Comparison of ENCODE assay signal across 26 cellular contexts in the genomic region with DNA sequence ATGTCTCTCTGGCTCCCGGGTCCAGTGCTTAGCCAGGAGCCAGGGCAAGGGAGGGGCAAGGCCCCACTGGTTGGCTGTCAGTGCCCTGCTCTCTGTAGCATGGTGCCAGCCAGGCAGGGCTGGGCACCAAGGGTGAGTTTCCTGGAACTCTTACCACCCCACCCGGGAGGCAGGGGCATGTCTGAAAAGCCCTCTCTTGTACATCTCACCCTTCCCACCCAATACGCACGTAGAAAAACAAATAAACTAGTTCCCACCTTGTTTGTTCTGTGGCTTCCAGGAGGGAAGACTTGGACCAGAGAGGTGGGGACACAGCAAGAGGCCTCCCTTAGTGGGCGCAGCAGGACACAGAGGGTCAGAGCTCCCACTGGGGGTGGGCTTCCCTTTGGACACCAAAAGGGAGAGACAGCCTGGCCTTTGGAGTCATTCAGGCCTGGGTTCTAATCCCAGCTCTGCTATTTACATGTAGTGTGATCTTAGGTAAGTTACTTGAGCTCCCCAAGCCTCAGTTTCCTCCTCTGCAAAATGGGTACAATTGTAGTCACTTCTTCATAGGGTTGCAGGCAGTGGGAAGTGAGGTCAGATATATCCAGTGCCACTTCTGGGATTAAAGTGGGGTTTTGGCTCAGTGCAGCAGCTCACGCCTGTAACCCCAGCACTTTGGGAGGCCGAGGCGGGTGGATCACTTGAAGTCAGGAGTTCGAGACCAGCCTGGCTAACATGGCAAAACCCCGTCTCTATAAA. TPM values are rescaled to one million over a fixed set of nuclear protein-coding genes. Genes with fewer than 3 reads are reported as not detected.
"Had no signal": no experiment of that assay in that cellular context is flagged by ENCODE, and none has a peak within 500 bp of the region (broad histone marks: within the 10 kb centered on the region; RNA-seq: fewer than 3 reads in every experiment).

No MANE protein-coding gene starts in this region.

- H3K27me3 ChIP-seq: foreskin keratinocyte, thyroid gland, vagina had no signal

- H3K27ac ChIP-seq: dorsolateral prefrontal cortex, esophagus muscularis mucosa, foreskin keratinocyte, heart right ventricle, left lung, parathyroid adenoma, sigmoid colon, stomach, thyroid gland, vagina had no signal

- DNase-seq: dorsolateral prefrontal cortex; effector CD8-positive, alpha-beta T cell; endodermal cell; foreskin keratinocyte; glutamatergic neuron; heart right ventricle; hypothalamus; mesenchymal stem cell; mucosa of descending colon; naive B cell; right cardiac atrium; sigmoid colon; stimulated activated CD4-positive, alpha-beta T cell treated with anti-CD3 and anti-CD28 coated beads, Interleukin-2, amount 100 ng/mL, for 24 hours; stimulated activated CD4-positive, alpha-beta T cell treated with anti-CD3 and anti-CD28 coated beads, Interleukin-4, amount 100 ng/mL, for 24 hours; stimulated activated naive CD4-positive, alpha-beta T cell treated with Interleukin-2 at 50 U/mL for 16 hours; stomach; thyroid gland; trophoblast cell had no signal

- H3K36me3 ChIP-seq: esophagus muscularis mucosa, heart right ventricle, left lung, sigmoid colon, stomach, thyroid gland, vagina had no signal

- H3K9me3 ChIP-seq: esophagus muscularis mucosa, heart right ventricle, left lung, mucosa of descending colon, sigmoid colon, stomach, thyroid gland, vagina had no signal

- H3K4me3 ChIP-seq: dorsolateral prefrontal cortex, esophagus muscularis mucosa, heart right ventricle, left lung, mucosa of descending colon, sigmoid colon, stomach, thyroid gland, vagina had no signal

- H3K9ac ChIP-seq: parathyroid adenoma had no signal

- H3K4me1 ChIP-seq: esophagus muscularis mucosa, heart right ventricle, parathyroid adenoma, sigmoid colon, stomach, thyroid gland had no signal

- FAIRE-seq: colon, kidney had no signal

- H2AFZ ChIP-seq: parathyroid adenoma had no signal

- H3K79me2 ChIP-seq: parathyroid adenoma had no signal

- ATAC-seq: foreskin keratinocyte; heart right ventricle; left lung; mucosa of descending colon; natural killer cell treated with Interleukin-12 subunit alpha and Interleukin-12 subunit beta and Interleukin-15 and Interleukin-18, amount 100 ng/mL, for 72 hours; right cardiac atrium; stimulated activated effector memory CD8-positive, alpha-beta T cell treated with anti-CD3 and anti-CD28 coated beads, Interleukin-12 subunit alpha, Interleukin-12 subunit beta, amount 100 ng/mL, for 72 hours had no signal

RNA-seq across cellular contexts. Expression of a gene that starts 17.2 kb away (rescaled TPM):
- total RNA-seq: natural killer cell treated with Interleukin-12 subunit alpha and Interleukin-12 subunit beta and Interleukin-15 and Interleukin-18, amount 100 ng/mL, for 72 hours had no signal
